In genomic region chr14:68476965-68477455, GRCh38 we compare ENCODE assay signal across 10 cellular contexts.
DNase-seq lines count a peak whose midpoint lies in the region; ATAC-seq, FAIRE-seq and TF ChIP-seq lines count a peak whose summit lies in the region.
"Had no signal": no experiment of that assay in that cellular context is flagged by ENCODE, and none has a peak within 500 bp of the region (broad histone marks: within the 10 kb centered on the region; RNA-seq: fewer than 3 reads in every experiment).

No MANE protein-coding gene starts in this region.

- no peaks in the 10 kb centered on the region for H3K27me3 Mint-ChIP-seq in stimulated activated naive CD8-positive, alpha-beta T cell treated with anti-CD3 and anti-CD28 coated beads, Interleukin-15, Interleukin-2, amounts not matched to agents 100 ng/mL and 50 ng/mL, for 24 hours
- no peaks in the 10 kb centered on the region for H3K27me3 Mint-ChIP-seq in osteocyte (ENCODE audit: unreplicated experiment)
- H3K27me3 Mint-ChIP-seq: stimulated activated naive CD8-positive, alpha-beta T cell treated with anti-CD3 and anti-CD28 coated beads, Interleukin-15, amount 100 ng/mL, for 72 hours had no signal

- FAIRE-seq in endothelial cell of umbilical vein (lab: Jason Lieb, UNC): no peak

- H3K4me3 ChIP-seq in endothelial cell of umbilical vein (replicated peaks in 1 of 3; ENCODE audit: insufficient read depth in 1 of 3, low read depth in 1 of 3, low read length in 3 of 3): no peak overlapping the region
- no peak overlapping the region for H3K4me3 ChIP-seq in MG63

- TF ChIP-seq POLR2A in endothelial cell of umbilical vein (IDR thresholded peaks at IDR 0.05; ENCODE audit: low read depth, low read length): no peak

- H3K4me3 Mint-ChIP-seq in stimulated activated naive CD8-positive, alpha-beta T cell treated with anti-CD3 and anti-CD28 coated beads, Interleukin-15, Interleukin-2, amounts not matched to agents 100 ng/mL and 50 ng/mL, for 24 hours: no peak overlapping the region
- no peak overlapping the region for H3K4me3 Mint-ChIP-seq in osteocyte (ENCODE audit: unreplicated experiment)
- H3K4me3 Mint-ChIP-seq: stimulated activated naive CD8-positive, alpha-beta T cell treated with anti-CD3 and anti-CD28 coated beads, Interleukin-15, amount 100 ng/mL, for 72 hours had no signal

- BruUV-seq in endothelial cell of umbilical vein (replicated peaks; lab: Mats Ljungman, UMichigan): no TSS peak

- no peaks in the 10 kb centered on the region for H3K9me3 ChIP-seq in endothelial cell of umbilical vein (replicated peaks; ENCODE audit: control insufficient read depth, insufficient read depth, low read length)
- no peaks in the 10 kb centered on the region for H3K9me3 ChIP-seq in MG63

- no peak for DNase-seq in stimulated activated naive CD8-positive, alpha-beta T cell treated with anti-CD3 and anti-CD28 coated beads, Interleukin-15, Interleukin-2, amounts not matched to agents 100 U/mL and 50 U/mL, for 24 hours
- DNase-seq in endothelial cell of umbilical vein (ENCODE audit: low read depth, low spot score) (no peak), osteocyte (ENCODE audit: extremely low spot score, unreplicated experiment) (no peak), NCI-H774 (lab: John Stamatoyannopoulos, UW) (no peak), MG63 (no peak)
- DNase-seq: activated CD4-positive, alpha-beta T cell treated with anti-CD3 and anti-CD28 coated beads, Interleukin-2, amount 50 U/mL, for 48 hours; stimulated activated naive CD8-positive, alpha-beta T cell treated with anti-CD3 and anti-CD28 coated beads, Interleukin-15, amount 100 ng/mL, for 72 hours had no signal

- peak overlapping the region; percentile 4 for H3K27ac Mint-ChIP-seq in stimulated activated naive CD8-positive, alpha-beta T cell treated with anti-CD3 and anti-CD28 coated beads, Interleukin-15, Interleukin-2, amounts not matched to agents 100 ng/mL and 50 ng/mL, for 24 hours
- H3K27ac Mint-ChIP-seq in osteocyte (ENCODE audit: unreplicated experiment): peak overlapping the region; percentile 5
- H3K27ac Mint-ChIP-seq: stimulated activated naive CD8-positive, alpha-beta T cell treated with anti-CD3 and anti-CD28 coated beads, Interleukin-15, amount 100 ng/mL, for 72 hours had no signal

- H3K9me3 Mint-ChIP-seq in stimulated activated naive CD8-positive, alpha-beta T cell treated with anti-CD3 and anti-CD28 coated beads, Interleukin-15, Interleukin-2, amounts not matched to agents 100 ng/mL and 50 ng/mL, for 24 hours: no peaks in the 10 kb centered on the region
- no peaks in the 10 kb centered on the region for H3K9me3 Mint-ChIP-seq in osteocyte (ENCODE audit: unreplicated experiment)

- peaks cover 52% of the 10 kb centered on the region for H3K4me1 Mint-ChIP-seq in stimulated activated naive CD8-positive, alpha-beta T cell treated with anti-CD3 and anti-CD28 coated beads, Interleukin-15, Interleukin-2, amounts not matched to agents 100 ng/mL and 50 ng/mL, for 24 hours (ENCODE audit: low read depth)
- peaks cover 9% of the 10 kb centered on the region for H3K4me1 Mint-ChIP-seq in osteocyte (ENCODE audit: unreplicated experiment)

- dilution Hi-C loops in endothelial cell of umbilical vein (cut with MboI; ENCODE audit: extremely low pct_ligation_motif_present, low sequenced_read_pairs): no loop called here

- peak overlapping the region; percentile 1 for H3K27ac ChIP-seq in endothelial cell of umbilical vein (ENCODE audit: insufficient read depth, low read depth, low read length)

- no peak for TF ChIP-seq CTCF in endothelial cell of umbilical vein (IDR thresholded peaks at IDR 0.05; ENCODE audit: extremely low read depth in 1 of 2, insufficient read depth in 1 of 2, low read depth in 1 of 2, low read length in 2 of 2)
- no peak for TF ChIP-seq CTCF in osteocyte (IDR thresholded peaks at IDR 0.05)

- no peaks in the 10 kb centered on the region for H4K20me1 ChIP-seq in endothelial cell of umbilical vein (replicated peaks; ENCODE audit: control insufficient read depth, extremely low read depth, insufficient read depth, low read length)

- H3K79me2 ChIP-seq in endothelial cell of umbilical vein (ENCODE audit: control insufficient read depth, insufficient read depth, low read length): no peaks in the 10 kb centered on the region

- no peaks in the 10 kb centered on the region for H3K9me1 ChIP-seq in endothelial cell of umbilical vein (replicated peaks; ENCODE audit: control insufficient read depth, extremely low read depth, insufficient read depth, low read length)

- intact Hi-C loops in endothelial cell of umbilical vein (cut with micrococcal nuclease): no loop called here

- no peak overlapping the region for H3K9ac ChIP-seq in endothelial cell of umbilical vein (replicated peaks; ENCODE audit: extremely low read depth, insufficient read depth, low read length)

- POLR2A ChIA-PET in endothelial cell of umbilical vein (lab: Charles Lee): no interaction called here

- ATAC-seq in stimulated activated naive CD8-positive, alpha-beta T cell treated with anti-CD3 and anti-CD28 coated beads, Interleukin-15, Interleukin-2, amounts not matched to agents 100 U/mL and 50 U/mL, for 24 hours: no peak
- ATAC-seq in HG02610 (IDR thresholded peaks at IDR 0.05; ENCODE audit: unreplicated experiment) (no peak), GM21825 (IDR thresholded peaks at IDR 0.05; ENCODE audit: unreplicated experiment) (no peak)

- no peaks in the 10 kb centered on the region for H3K36me3 ChIP-seq in endothelial cell of umbilical vein (ENCODE audit: control insufficient read depth in 2 of 2, extremely low read depth in 1 of 2, insufficient read depth in 2 of 2, low read length in 2 of 2)
- no peaks in the 10 kb centered on the region for H3K36me3 ChIP-seq in MG63

- H3K27me3 ChIP-seq in endothelial cell of umbilical vein (ENCODE audit: control insufficient read depth in 2 of 2, insufficient read depth in 2 of 2, low read length in 2 of 2): no peaks in the 10 kb centered on the region
- no peaks in the 10 kb centered on the region for H3K27me3 ChIP-seq in MG63

- no peaks in the 10 kb centered on the region for H3K36me3 Mint-ChIP-seq in stimulated activated naive CD8-positive, alpha-beta T cell treated with anti-CD3 and anti-CD28 coated beads, Interleukin-15, Interleukin-2, amounts not matched to agents 100 ng/mL and 50 ng/mL, for 24 hours (ENCODE audit: low read depth)
- H3K36me3 Mint-ChIP-seq in osteocyte (ENCODE audit: unreplicated experiment): no peaks in the 10 kb centered on the region

- H3K4me2 ChIP-seq in endothelial cell of umbilical vein (ENCODE audit: insufficient read depth, low read length): no peak overlapping the region

- no peak overlapping the region for H2AFZ ChIP-seq in endothelial cell of umbilical vein (ENCODE audit: low read depth, low read length)

- H3K4me1 ChIP-seq in endothelial cell of umbilical vein (ENCODE audit: control insufficient read depth, extremely low read depth, insufficient read depth, low read length): peaks cover 24% of the 10 kb centered on the region

- CTCF ChIA-PET in endothelial cell of umbilical vein (lab: Charles Lee): interaction anchor here (0.9 to 1.2 kb wide), 3 partner anchors 14 to 89 kb away, joined by 3 to 4 read pairs (median 3); no protein-coding TSS in a partner anchor

TF ChIP-seq in endothelial cell of umbilical vein, 7 proteins besides CTCF, POLR2A, EP300 and RAD21:
- TF ChIP-seq FOS (IDR thresholded peaks at IDR 0.05; ENCODE audit: borderline replicate concordance, insufficient read depth, low read length) (no peak), MAX (IDR thresholded peaks at IDR 0.05; ENCODE audit: insufficient read depth, insufficient read length) (no peak), POLR2AphosphoS5 (IDR thresholded peaks at IDR 0.05; ENCODE audit: insufficient read depth, low read depth, low read length) (no peak), MYC (IDR thresholded peaks at IDR 0.05; ENCODE audit: low read depth, low read length) (no peak), EZH2 (IDR thresholded peaks at IDR 0.05; ENCODE audit: borderline replicate concordance, low read depth, low read length, severe bottlenecking) (no peak), JUN (IDR thresholded peaks at IDR 0.05; ENCODE audit: borderline replicate concordance, insufficient read depth, insufficient read length, low read depth) (no peak), GATA2 (IDR thresholded peaks at IDR 0.05; ENCODE audit: insufficient read depth, insufficient read length, low read depth, low read length) (no peak)
TF ChIP-seq in endothelial cell of umbilical vein: peak in this region for 0.
